Comparison of ENCODE assay signal across 15 cellular contexts in genomic region chr3:111260878-111261277, GRCh38.
DNase-seq lines count a peak whose midpoint lies in the region; ATAC-seq and TF ChIP-seq lines count a peak whose summit lies in the region.
"Had no signal": no experiment of that assay in that cellular context is flagged by ENCODE, and none has a peak within 500 bp of the region (broad histone marks: within the 10 kb centered on the region; RNA-seq: fewer than 3 reads in every experiment).

No MANE protein-coding gene starts in this region.

- peaks cover 3% of the 10 kb centered on the region for H3K4me1 ChIP-seq in foreskin keratinocyte
- H3K4me1 ChIP-seq: A549, pancreas, upper lobe of left lung had no signal

- H3K27me3 Mint-ChIP-seq in activated CD4-positive, alpha-beta T cell treated with anti-CD3 and anti-CD28 coated beads, Interleukin-2, amount 10 ng/mL, durations not matched to agents 24 days and 14 days, result peaks cover 23% of the 10 kb centered on the region
- H3K27me3 Mint-ChIP-seq in progenitor cell of endocrine pancreas, result no peaks in the 10 kb centered on the region
- H3K27me3 Mint-ChIP-seq: activated CD4-positive, alpha-beta memory T cell treated with anti-CD3 and anti-CD28 coated beads, Interleukin-2, amount 10 ng/mL, durations not matched to agents 7 days and 5 days had no signal

- H3K27ac Mint-ChIP-seq in activated CD4-positive, alpha-beta T cell treated with anti-CD3 and anti-CD28 coated beads, Interleukin-2, amount 10 ng/mL, durations not matched to agents 24 days and 14 days, result peak overlapping the region; percentile 31
- H3K27ac Mint-ChIP-seq in progenitor cell of endocrine pancreas, result no peak overlapping the region
- H3K27ac Mint-ChIP-seq: activated CD4-positive, alpha-beta memory T cell treated with anti-CD3 and anti-CD28 coated beads, Interleukin-2, amount 10 ng/mL, durations not matched to agents 7 days and 5 days had no signal

- no peak overlapping the region for H3K4me3 Mint-ChIP-seq in activated CD4-positive, alpha-beta T cell treated with anti-CD3 and anti-CD28 coated beads, Interleukin-2, amount 10 ng/mL, durations not matched to agents 24 days and 14 days
- no peak overlapping the region for H3K4me3 Mint-ChIP-seq in progenitor cell of endocrine pancreas (ENCODE audit: low read depth)
- H3K4me3 Mint-ChIP-seq: activated CD4-positive, alpha-beta memory T cell treated with anti-CD3 and anti-CD28 coated beads, Interleukin-2, amount 10 ng/mL, durations not matched to agents 7 days and 5 days had no signal

- no peak overlapping the region for H3K27ac ChIP-seq in foreskin keratinocyte
- H3K27ac ChIP-seq: A549, pancreas, upper lobe of left lung had no signal

- ATAC-seq in GM21447 (IDR thresholded peaks at IDR 0.05; ENCODE audit: unreplicated experiment) (peak; percentile 63), HG03520 (IDR thresholded peaks at IDR 0.05; ENCODE audit: unreplicated experiment) (peak; percentile 73), foreskin keratinocyte (peak; percentile 85), HG03439 (IDR thresholded peaks at IDR 0.05; ENCODE audit: unreplicated experiment) (no peak)
- ATAC-seq: A549, pancreas had no signal

- H3K36me3 Mint-ChIP-seq in activated CD4-positive, alpha-beta T cell treated with anti-CD3 and anti-CD28 coated beads, Interleukin-2, amount 10 ng/mL, durations not matched to agents 24 days and 14 days (ENCODE audit: low read depth), result peaks cover 3% of the 10 kb centered on the region
- no peaks in the 10 kb centered on the region for H3K36me3 Mint-ChIP-seq in progenitor cell of endocrine pancreas (ENCODE audit: insufficient read depth)

- H3K4me1 Mint-ChIP-seq in activated CD4-positive, alpha-beta T cell treated with anti-CD3 and anti-CD28 coated beads, Interleukin-2, amount 10 ng/mL, durations not matched to agents 24 days and 14 days, result peaks cover 19% of the 10 kb centered on the region
- no peaks in the 10 kb centered on the region for H3K4me1 Mint-ChIP-seq in progenitor cell of endocrine pancreas (ENCODE audit: low read depth)

- peaks cover 2% of the 10 kb centered on the region for H3K27me3 ChIP-seq in foreskin keratinocyte
- H3K27me3 ChIP-seq: pancreas, upper lobe of left lung had no signal

- H3K9me3 Mint-ChIP-seq in activated CD4-positive, alpha-beta T cell treated with anti-CD3 and anti-CD28 coated beads, Interleukin-2, amount 10 ng/mL, durations not matched to agents 24 days and 14 days, result peaks cover 12% of the 10 kb centered on the region
- H3K9me3 Mint-ChIP-seq in progenitor cell of endocrine pancreas (ENCODE audit: low read depth), result no peaks in the 10 kb centered on the region

- DNase-seq in activated CD4-positive, alpha-beta T cell treated with anti-CD3 and anti-CD28 coated beads, Interleukin-2, amount 10 ng/mL, durations not matched to agents 24 days and 14 days, result no peak
- DNase-seq in activated CD4-positive, alpha-beta T cell treated with anti-CD3 and anti-CD28 coated beads, Interleukin-2, amount 50 U/mL, for 4 hours, result no peak
- DNase-seq in foreskin keratinocyte (peak; percentile 23 to 61), progenitor cell of endocrine pancreas (ENCODE audit: low spot score, unreplicated experiment) (no peak)
- DNase-seq in activated CD8-positive, alpha-beta memory T cell treated with anti-CD3 and anti-CD28 coated beads, Interleukin-2, amount 50 U/mL, for 4 hours, result no peak
- DNase-seq: activated CD4-positive, alpha-beta memory T cell treated with anti-CD3 and anti-CD28 coated beads, Interleukin-2, amount 10 ng/mL, durations not matched to agents 7 days and 5 days; midbrain; NCI-H1048; NCI-H2227 treated with DMSO at 0.1 percent for 48 hours; pancreas; upper lobe of left lung had no signal

- no peak for TF ChIP-seq CTCF in foreskin keratinocyte (conservative IDR thresholded peaks at IDR 0.05)
- TF ChIP-seq CTCF in progenitor cell of endocrine pancreas (IDR thresholded peaks at IDR 0.05; ENCODE audit: unreplicated experiment), result no peak

- intact Hi-C loops in activated CD4-positive, alpha-beta T cell treated with anti-CD3 and anti-CD28 coated beads, Interleukin-2, amount 10 ng/mL, durations not matched to agents 24 days and 14 days (cut with micrococcal nuclease), result loop anchor here (1.0 to 10.0 kb wide), 6 partner anchors 22 to 1456 kb away; no protein-coding TSS in a partner anchor

Comparison
In these comparisons a context has a peak if more than half of its experiments do, and no peak if none do; other contexts are left out.
1. DNase-seq: peak in foreskin keratinocyte (2 of 2); none in activated CD4-positive, alpha-beta T cell treated with anti-CD3 and anti-CD28 coated beads, Interleukin-2, amount 10 ng/mL, durations not matched to agents 24 days and 14 days (single experiment), activated CD4-positive, alpha-beta T cell treated with anti-CD3 and anti-CD28 coated beads, Interleukin-2, amount 50 U/mL, for 4 hours (0 of 2), progenitor cell of endocrine pancreas (single experiment) and activated CD8-positive, alpha-beta memory T cell treated with anti-CD3 and anti-CD28 coated beads, Interleukin-2, amount 50 U/mL, for 4 hours (single experiment).